In genomic region chr13:34340534-34340933, GRCh38 we compare ENCODE assay signal across 20 cellular contexts.
A peak's percentile ranks its signal among the peaks of the same experiment; 100 is the strongest.
DNase-seq lines count a peak whose midpoint lies in the region; ATAC-seq and TF ChIP-seq lines count a peak whose summit lies in the region.
"Had no signal": no experiment of that assay in that cellular context is flagged by ENCODE, and none has a peak within 500 bp of the region (broad histone marks: within the 10 kb centered on the region; RNA-seq: fewer than 3 reads in every experiment).

No MANE protein-coding gene starts in this region.

- H3K27ac Mint-ChIP-seq in activated T-helper 1 cell treated with anti-CD3 and anti-CD28 coated beads, Interleukin-12 subunit alpha, Interleukin-12 subunit beta, Interleukin-2, Interleukin-4 antibody, amounts not matched to agents 30 ng/mL and 10 ng/mL and 1 ng/mL, durations not matched to agents 14 hours and 24 hours and 36 hours = no peak overlapping the region
- H3K27ac Mint-ChIP-seq: natural killer cell; T-helper 2 cell treated with Interferon-gamma antibody and Interleukin-4, amounts not matched to agents 5 μg/mL and 100 μg/mL, for 36 hours had no signal

- H3K9me3 Mint-ChIP-seq in activated T-helper 1 cell treated with anti-CD3 and anti-CD28 coated beads, Interleukin-12 subunit alpha, Interleukin-12 subunit beta, Interleukin-2, Interleukin-4 antibody, amounts not matched to agents 30 ng/mL and 10 ng/mL and 1 ng/mL, durations not matched to agents 14 hours and 24 hours and 36 hours = peaks cover 6% of the 10 kb centered on the region
- H3K9me3 Mint-ChIP-seq: T-helper 2 cell treated with Interferon-gamma antibody and Interleukin-4, amounts not matched to agents 5 μg/mL and 100 μg/mL, for 36 hours had no signal

- intact Hi-C loops in activated T-helper 1 cell treated with anti-CD3 and anti-CD28 coated beads, Interleukin-12 subunit alpha, Interleukin-12 subunit beta, Interleukin-2, Interleukin-4 antibody, amounts not matched to agents 30 ng/mL and 10 ng/mL and 1 ng/mL, durations not matched to agents 14 hours and 24 hours and 36 hours (cut with micrococcal nuclease) = no loop called here

- DNase-seq in COLO668 (lab: John Stamatoyannopoulos, UW; ENCODE audit: unreplicated experiment) (peak; percentile 53), LHCN-M2 (ENCODE audit: low read depth) (peak; percentile 65), cardiac fibroblast (ENCODE audit: low read depth in 2 of 2) (peak; percentile 57 to 63), kidney glomerular epithelial cell (lab: John Stamatoyannopoulos, UW) (peak; percentile 56), NCI-H2081 treated with DMSO at 0.1 percent for 48 hours (lab: John Stamatoyannopoulos, UW) (no peak)
- no peak for DNase-seq in activated T-helper 1 cell treated with anti-CD3 and anti-CD28 coated beads, Interleukin-12 subunit alpha, Interleukin-12 subunit beta, Interleukin-2, Interleukin-4 antibody, amounts not matched to agents 30 ng/mL and 10 ng/mL and 1 ng/mL, durations not matched to agents 14 hours and 24 hours and 36 hours (ENCODE audit: low spot score)
- DNase-seq in stimulated activated CD4-positive, alpha-beta T cell treated with anti-CD3 and anti-CD28 coated beads, Interleukin-4, amount 100 ng/mL, for 4 hours = no peak
- DNase-seq: activated naive CD4-positive, alpha-beta T cell treated with anti-CD3 and anti-CD28 coated beads, Interleukin-2, amount 50 U/mL, for 16 hours; BE2C; brain microvascular endothelial cell; DMS 273 treated with DMSO at 0.1 percent for 48 hours; natural killer cell; NCI-H1694 treated with DMSO at 0.1 percent for 48 hours; NCI-H774; RPMI8226; stimulated activated naive CD8-positive, alpha-beta T cell treated with anti-CD3 and anti-CD28 coated beads, Interleukin-15, Interleukin-2, amounts not matched to agents 100 U/mL and 50 U/mL, for 24 hours had no signal

- no peak overlapping the region for H3K4me3 Mint-ChIP-seq in activated T-helper 1 cell treated with anti-CD3 and anti-CD28 coated beads, Interleukin-12 subunit alpha, Interleukin-12 subunit beta, Interleukin-2, Interleukin-4 antibody, amounts not matched to agents 30 ng/mL and 10 ng/mL and 1 ng/mL, durations not matched to agents 14 hours and 24 hours and 36 hours
- H3K4me3 Mint-ChIP-seq: natural killer cell; T-helper 2 cell treated with Interferon-gamma antibody and Interleukin-4, amounts not matched to agents 5 μg/mL and 100 μg/mL, for 36 hours had no signal

- no peaks in the 10 kb centered on the region for H3K4me1 Mint-ChIP-seq in activated T-helper 1 cell treated with anti-CD3 and anti-CD28 coated beads, Interleukin-12 subunit alpha, Interleukin-12 subunit beta, Interleukin-2, Interleukin-4 antibody, amounts not matched to agents 30 ng/mL and 10 ng/mL and 1 ng/mL, durations not matched to agents 14 hours and 24 hours and 36 hours (ENCODE audit: low read depth)
- H3K4me1 Mint-ChIP-seq: natural killer cell had no signal

- TF ChIP-seq CTCF in cardiac fibroblast (IDR thresholded peaks at IDR 0.05; ENCODE audit: low read depth, low read length) = no peak

- no peaks in the 10 kb centered on the region for H3K36me3 Mint-ChIP-seq in activated T-helper 1 cell treated with anti-CD3 and anti-CD28 coated beads, Interleukin-12 subunit alpha, Interleukin-12 subunit beta, Interleukin-2, Interleukin-4 antibody, amounts not matched to agents 30 ng/mL and 10 ng/mL and 1 ng/mL, durations not matched to agents 14 hours and 24 hours and 36 hours (ENCODE audit: low read depth)
- H3K36me3 Mint-ChIP-seq: natural killer cell had no signal

- H3K4me3 ChIP-seq in cardiac fibroblast (replicated peaks in 1 of 2; ENCODE audit: low read depth in 2 of 2, low read length in 2 of 2) = no peak overlapping the region
- H3K4me3 ChIP-seq: gastroesophageal sphincter, vagina had no signal

- ATAC-seq in HG03460 (IDR thresholded peaks at IDR 0.05; ENCODE audit: unreplicated experiment) = no peak
- ATAC-seq: gastroesophageal sphincter; natural killer cell; stimulated activated naive CD8-positive, alpha-beta T cell treated with anti-CD3 and anti-CD28 coated beads, Interleukin-15, Interleukin-2, amounts not matched to agents 100 U/mL and 50 U/mL, for 24 hours had no signal

- no peaks in the 10 kb centered on the region for H3K27me3 Mint-ChIP-seq in activated T-helper 1 cell treated with anti-CD3 and anti-CD28 coated beads, Interleukin-12 subunit alpha, Interleukin-12 subunit beta, Interleukin-2, Interleukin-4 antibody, amounts not matched to agents 30 ng/mL and 10 ng/mL and 1 ng/mL, durations not matched to agents 14 hours and 24 hours and 36 hours (ENCODE audit: insufficient read depth)

Comparison
In these comparisons a context has a peak if more than half of its experiments do, and no peak if none do; other contexts are left out.
1. DNase-seq: peak in COLO668 (single experiment), LHCN-M2 (single experiment), cardiac fibroblast (2 of 2) and kidney glomerular epithelial cell (single experiment); none in activated T-helper 1 cell treated with anti-CD3 and anti-CD28 coated beads, Interleukin-12 subunit alpha, Interleukin-12 subunit beta, Interleukin-2, Interleukin-4 antibody, amounts not matched to agents 30 ng/mL and 10 ng/mL and 1 ng/mL, durations not matched to agents 14 hours and 24 hours and 36 hours (single experiment), NCI-H2081 treated with DMSO at 0.1 percent for 48 hours (single experiment) and stimulated activated CD4-positive, alpha-beta T cell treated with anti-CD3 and anti-CD28 coated beads, Interleukin-4, amount 100 ng/mL, for 4 hours (0 of 2).